19 cellular contexts compared by ENCODE assay signal in the genomic region with DNA sequence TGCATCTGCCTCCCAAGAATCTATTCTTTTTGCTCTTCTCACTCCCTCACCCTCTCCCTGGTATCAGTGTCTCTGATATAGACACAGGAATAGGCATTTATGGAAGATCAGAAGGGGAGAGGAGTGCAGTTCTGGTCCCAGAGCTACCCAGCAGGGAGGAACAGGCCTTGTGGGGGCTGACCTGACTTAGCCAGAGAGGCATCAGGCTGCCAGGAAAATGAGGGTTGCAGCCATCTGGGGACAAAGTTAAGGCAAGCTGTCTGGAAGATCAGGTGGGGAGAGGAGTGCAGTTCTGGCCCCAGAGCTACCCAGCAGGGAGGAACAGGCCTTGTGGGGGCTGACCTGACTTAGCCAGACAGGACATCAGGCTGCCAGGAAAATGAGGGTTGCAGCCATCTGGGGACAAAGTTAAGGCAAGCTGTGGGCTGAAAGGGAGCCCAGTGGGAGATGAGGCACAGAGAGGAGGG.
DNase-seq lines count a peak whose midpoint lies in the region; ATAC-seq, FAIRE-seq and TF ChIP-seq lines count a peak whose summit lies in the region.
"Had no signal": no experiment of that assay in that cellular context is flagged by ENCODE, and none has a peak within 500 bp of the region (broad histone marks: within the 10 kb centered on the region; RNA-seq: fewer than 3 reads in every experiment).

No MANE protein-coding gene starts in this region.

- H3K36me3 Mint-ChIP-seq in nephron progenitor cell (ENCODE audit: low read depth), result no peaks in the 10 kb centered on the region
- H3K36me3 Mint-ChIP-seq: mesothelial cell of epicardium had no signal

- peak overlapping the region; percentile 83 for H3K4me2 ChIP-seq in HepG2 (ENCODE audit: low read depth, low read length)

- TF ChIP-seq RAD21 in HepG2 (CRISPR knock-in tag; IDR thresholded peaks at IDR 0.05), result no peak

- H3K27ac Mint-ChIP-seq in nephron progenitor cell, result peak overlapping the region; percentile 19
- H3K27ac Mint-ChIP-seq: mesothelial cell of epicardium had no signal

- H3K4me1 ChIP-seq in HepG2 (ENCODE audit: insufficient read depth, low read length) (peaks cover 97% of the 10 kb centered on the region), right lobe of liver (peaks cover 0 to 11% (median 4%) of the 10 kb centered on the region in 4 donors), HAP-1 (no peaks in the 10 kb centered on the region)
- H3K4me1 ChIP-seq: vagina had no signal

- H3K4me3 Mint-ChIP-seq in nephron progenitor cell, result no peak overlapping the region
- H3K4me3 Mint-ChIP-seq: effector memory CD8-positive, alpha-beta T cell; mesothelial cell of epicardium had no signal

- no peak for TF ChIP-seq POLR2A in HepG2 (IDR thresholded peaks at IDR 0.05; ENCODE audit: insufficient read depth in 1 of 2, low read depth in 2 of 2, low read length in 2 of 2)
- no peak for TF ChIP-seq POLR2A in right lobe of liver (IDR thresholded peaks at IDR 0.05)

- TF ChIP-seq CTCF in HepG2 (CRISPR knock-in tag; IDR thresholded peaks at IDR 0.05) (no peak), right lobe of liver (IDR thresholded peaks at IDR 0.05) (no peak), WERI-Rb-1 (IDR thresholded peaks at IDR 0.05; ENCODE audit: low read depth, low read length) (no peak), nephron progenitor cell (IDR thresholded peaks at IDR 0.05) (no peak)

- no peaks in the 10 kb centered on the region for H3K36me3 ChIP-seq in HepG2 (replicated peaks in 1 of 2; ENCODE audit: control insufficient read depth in 1 of 2, insufficient read depth in 2 of 2, low read length in 2 of 2)
- H3K36me3 ChIP-seq in right lobe of liver, result no peaks in the 10 kb centered on the region
- H3K36me3 ChIP-seq in WERI-Rb-1, result no peaks in the 10 kb centered on the region
- H3K36me3 ChIP-seq in HAP-1 (replicated peaks), result no peaks in the 10 kb centered on the region
- H3K36me3 ChIP-seq: vagina had no signal

- TF ChIP-seq EP300 in HepG2 (IDR thresholded peaks at IDR 0.05; ENCODE audit: low read depth in 2 of 2, low read length in 2 of 2), result no peak
- TF ChIP-seq EP300 in HepG2 (CRISPR knock-in tag; IDR thresholded peaks at IDR 0.05; ENCODE audit: borderline replicate concordance), result no peak

- POLR2A ChIA-PET in HepG2 (lab: Yijun Ruan, JAX), result interaction anchor here (0.9 to 3.5 kb wide), 16 partner anchors 8 to 112 kb away, joined by 3 to 30 read pairs (median 8); a partner anchor contains a TSS

- BruUV-seq in HepG2 (replicated peaks; lab: Mats Ljungman, UMichigan), result no TSS peak

- H3K4me3 ChIP-seq in HepG2 (replicated peaks in 1 of 3; ENCODE audit: insufficient read depth in 1 of 3, low read depth in 2 of 3, low read length in 3 of 3), result peak overlapping the region; percentile 0 to 58 (median 9); a peak in 2 of 6 replicates
- no peak overlapping the region for H3K4me3 ChIP-seq in right lobe of liver
- no peak overlapping the region for H3K4me3 ChIP-seq in WERI-Rb-1 (ENCODE audit: low read depth, low read length)
- no peak overlapping the region for H3K4me3 ChIP-seq in HAP-1
- H3K4me3 ChIP-seq: vagina had no signal

- no peak for DNase-seq in HepG2 (ENCODE audit: low spot score)
- DNase-seq in right lobe of liver, result no peak
- peak; percentile 97 for DNase-seq in WERI-Rb-1
- DNase-seq in nephron progenitor cell, result no peak
- DNase-seq in NCI-H345 (lab: John Stamatoyannopoulos, UW), result no peak
- DNase-seq in SKM-1 (lab: John Stamatoyannopoulos, UW; ENCODE audit: unreplicated experiment), result no peak
- DNase-seq in HAP-1 (ENCODE audit: low spot score in 2 of 2), result no peak
- DNase-seq: activated CD4-positive, CD25-positive, alpha-beta regulatory T cell treated with anti-CD3 and anti-CD28 coated beads, Interleukin-2, amount 50 U/mL, for 72 hours; activated effector memory CD4-positive, alpha-beta T cell treated with anti-CD3 and anti-CD28 coated beads, Interleukin-2, amount 50 U/mL, for 16 hours; cerebellar nuclear complex; effector memory CD8-positive, alpha-beta T cell; HCEC 1CT; kidney glomerular epithelial cell; NCI-H226; stimulated activated CD4-positive, alpha-beta T cell treated with anti-CD3 and anti-CD28 coated beads, Interleukin-2, amount 100 ng/mL, for 24 hours had no signal

- no peak for FAIRE-seq in HepG2 (lab: Jason Lieb, UNC)

- H3K9me3 ChIP-seq in HepG2 (ENCODE audit: low read length) (peaks cover under 1% of the 10 kb centered on the region; the same call in 1 of the 2 replicates), right lobe of liver (no peaks in the 10 kb centered on the region), WERI-Rb-1 (ENCODE audit: severe bottlenecking) (peaks cover 3% of the 10 kb centered on the region), HAP-1 (no peaks in the 10 kb centered on the region)
- H3K9me3 ChIP-seq: vagina had no signal

- intact Hi-C loops in HepG2 (cut with micrococcal nuclease; ENCODE audit: unreplicated experiment) (loop anchor here (1.0 to 2.0 kb wide), 4 partner anchors 8 to 72 kb away; no protein-coding TSS in a partner anchor), right lobe of liver (cut with DNase I) (no loop called here)

- CTCF ChIA-PET in HepG2 (lab: Yijun Ruan, JAX; ENCODE audit: low intra/inter-chr PET ratio, low total read pairs), result interaction anchor here (1.3 kb wide), 1 partner anchor 49 kb away, joined by 3 read pairs; no protein-coding TSS in a partner anchor

- no peak overlapping the region for H2AFZ ChIP-seq in HepG2 (ENCODE audit: low read length)

- peaks cover 22% of the 10 kb centered on the region for H3K4me1 Mint-ChIP-seq in nephron progenitor cell

- in situ Hi-C loops in HepG2 (cut with HindIII; ENCODE audit: extremely low pct_ligation_motif_present, low pct_unique_long_range_greater_than_20kb), result loop anchor here (5.0 kb wide), 2 partner anchors 73 to 108 kb away; no protein-coding TSS in a partner anchor
- in situ Hi-C loops in HAP-1 (cut with MboI; ENCODE audit: low sequenced_read_pairs), result no loop called here

- ATAC-seq in HepG2 (peak; percentile 38), right lobe of liver (no peak), HG03565 (IDR thresholded peaks at IDR 0.05; ENCODE audit: unreplicated experiment) (no peak)
- ATAC-seq: effector memory CD8-positive, alpha-beta T cell; Right ventricle myocardium inferior had no signal

- H3K9me3 Mint-ChIP-seq in nephron progenitor cell, result no peaks in the 10 kb centered on the region
- H3K9me3 Mint-ChIP-seq: effector memory CD8-positive, alpha-beta T cell; mesothelial cell of epicardium had no signal

- H4K20me1 ChIP-seq in HepG2 (ENCODE audit: insufficient read depth, low read length), result no peaks in the 10 kb centered on the region

- peak overlapping the region; percentile 81 for H3K27ac ChIP-seq in HepG2 (ENCODE audit: extremely low read length, insufficient read depth, low read length)
- no peak overlapping the region for H3K27ac ChIP-seq in right lobe of liver
- peak overlapping the region; percentile 80 for H3K27ac ChIP-seq in WERI-Rb-1
- H3K27ac ChIP-seq: vagina had no signal

- H3K27me3 ChIP-seq in HepG2 (ENCODE audit: control insufficient read depth in 1 of 2, insufficient read depth in 2 of 2, low read length in 2 of 2) (no peaks in the 10 kb centered on the region), right lobe of liver (no peaks in the 10 kb centered on the region), WERI-Rb-1 (ENCODE audit: insufficient read depth, low read depth, severe bottlenecking) (no peaks in the 10 kb centered on the region), HAP-1 (ENCODE audit: low read depth) (no peaks in the 10 kb centered on the region)
- H3K27me3 ChIP-seq: vagina had no signal

- H3K79me2 ChIP-seq in HepG2 (ENCODE audit: insufficient read depth, low read length), result no peaks in the 10 kb centered on the region

- H3K9ac ChIP-seq in HepG2 (ENCODE audit: insufficient read depth, low read depth, low read length), result peak overlapping the region; percentile 70

- peaks cover 11% of the 10 kb centered on the region for H3K27me3 Mint-ChIP-seq in nephron progenitor cell (ENCODE audit: low read depth, poor library complexity)

TF ChIP-seq in HepG2, 621 proteins besides CTCF, POLR2A, EP300 and RAD21 (continues in another document):
- no peak for TF ChIP-seq ONECUT2 (CRISPR knock-in tag; IDR thresholded peaks at IDR 0.05)
- TF ChIP-seq ZNF496 (CRISPR knock-in tag; IDR thresholded peaks at IDR 0.05; ENCODE audit: insufficient replicate concordance), result no peak
- 0 out of 2 replicates have a peak, but pooled peaks have one; percentile 70 for TF ChIP-seq ZNF839 (CRISPR knock-in tag; IDR thresholded peaks at IDR 0.05; ENCODE audit: borderline replicate concordance)
- peak; percentile 40; the same call in 1 of the 2 replicates for TF ChIP-seq ZNF879 (CRISPR knock-in tag; IDR thresholded peaks at IDR 0.05)
- peak; percentile 39; the same call in 1 of the 2 replicates for TF ChIP-seq SP4 (CRISPR knock-in tag; IDR thresholded peaks at IDR 0.05)
- TF ChIP-seq PCBP1 (IDR thresholded peaks at IDR 0.05; ENCODE audit: borderline replicate concordance, low read depth, low read length), result no peak
- 0 out of 2 replicates have a peak, but pooled peaks have one; percentile 19 for TF ChIP-seq ZFY (CRISPR knock-in tag; IDR thresholded peaks at IDR 0.05)
- TF ChIP-seq KLF16 (CRISPR knock-in tag; IDR thresholded peaks at IDR 0.05), result no peak
- no peak for TF ChIP-seq ZNF12 (CRISPR knock-in tag; IDR thresholded peaks at IDR 0.05)
- TF ChIP-seq ZFX (CRISPR knock-in tag; IDR thresholded peaks at IDR 0.05; ENCODE audit: low read depth), result peak; percentile 35; the same call in 1 of the 2 replicates
- TF ChIP-seq ZNF572 (CRISPR knock-in tag; IDR thresholded peaks at IDR 0.05), result 0 out of 2 replicates have a peak, but pooled peaks have one; percentile 59
- TF ChIP-seq, protein P1, sequence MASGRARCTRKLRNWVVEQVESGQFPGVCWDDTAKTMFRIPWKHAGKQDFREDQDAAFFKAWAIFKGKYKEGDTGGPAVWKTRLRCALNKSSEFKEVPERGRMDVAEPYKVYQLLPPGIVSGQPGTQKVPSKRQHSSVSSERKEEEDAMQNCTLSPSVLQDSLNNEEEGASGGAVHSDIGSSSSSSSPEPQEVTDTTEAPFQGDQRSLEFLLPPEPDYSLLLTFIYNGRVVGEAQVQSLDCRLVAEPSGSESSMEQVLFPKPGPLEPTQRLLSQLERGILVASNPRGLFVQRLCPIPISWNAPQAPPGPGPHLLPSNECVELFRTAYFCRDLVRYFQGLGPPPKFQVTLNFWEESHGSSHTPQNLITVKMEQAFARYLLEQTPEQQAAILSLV (CRISPR knock-in tag; IDR thresholded peaks at IDR 0.05; ENCODE audit: borderline replicate concordance), result 0 out of 2 replicates have a peak, but pooled peaks have one; percentile 14
- TF ChIP-seq CHCHD3 (CRISPR knock-in tag; IDR thresholded peaks at IDR 0.05), result no peak
- 0 out of 2 replicates have a peak, but pooled peaks have one; percentile 2 for TF ChIP-seq SPEN (CRISPR knock-in tag; IDR thresholded peaks at IDR 0.05; ENCODE audit: low read depth)

Comparison
In these comparisons a context has a peak if more than half of its experiments do, and no peak if none do; other contexts are left out.
1. H3K27ac ChIP-seq: peak in HepG2 (single experiment) and WERI-Rb-1 (single experiment); none in right lobe of liver (0 of 3).
2. H3K4me3 ChIP-seq: peak in HepG2 (3 of 3); none in right lobe of liver (0 of 3), WERI-Rb-1 (single experiment) and HAP-1 (single experiment).